ENCODE assay signal across 8 cellular contexts in the genomic region with DNA sequence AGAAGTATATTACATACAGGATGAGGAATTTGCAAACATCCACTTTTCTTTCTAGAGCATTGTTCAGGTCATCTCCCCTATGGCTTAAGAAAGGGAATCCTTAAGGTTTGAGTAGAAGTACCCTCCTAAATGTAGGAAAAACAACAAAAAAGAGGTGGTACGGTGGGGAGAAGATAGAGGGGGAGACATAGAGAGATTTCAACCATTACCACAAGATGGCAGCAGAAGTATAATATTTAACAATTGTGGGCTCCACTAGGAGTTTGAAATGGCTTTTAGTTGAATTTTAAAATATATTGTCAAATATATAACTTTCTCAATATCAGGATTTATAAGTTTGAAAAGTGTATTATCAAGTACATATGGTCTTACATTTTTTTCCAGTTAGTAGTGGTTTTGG.
DNase-seq lines count a peak whose midpoint lies in the region; ATAC-seq and TF ChIP-seq lines count a peak whose summit lies in the region.

No MANE protein-coding gene starts in this region.

- no peaks in the 10 kb centered on the region for H3K36me3 Mint-ChIP-seq in nephron progenitor cell (ENCODE audit: low read depth)

- no peak overlapping the region for H3K4me3 ChIP-seq in choroid plexus epithelial cell (ENCODE audit: low read depth, low read length)

- H3K27me3 Mint-ChIP-seq in nephron progenitor cell (ENCODE audit: low read depth, poor library complexity): no peaks in the 10 kb centered on the region

- H3K27ac Mint-ChIP-seq in nephron progenitor cell: no peak overlapping the region

- peaks cover 39% of the 10 kb centered on the region for H3K4me1 Mint-ChIP-seq in nephron progenitor cell

- ATAC-seq in HG03521 (IDR thresholded peaks at IDR 0.05; ENCODE audit: unreplicated experiment) (no peak), GM21619 (IDR thresholded peaks at IDR 0.05; ENCODE audit: unreplicated experiment) (no peak)

- no peaks in the 10 kb centered on the region for H3K9me3 Mint-ChIP-seq in nephron progenitor cell

- no peak overlapping the region for H3K4me3 Mint-ChIP-seq in nephron progenitor cell

- peak; percentile 66 for TF ChIP-seq CTCF in LNCAP (IDR thresholded peaks at IDR 0.05)
- TF ChIP-seq CTCF in choroid plexus epithelial cell (conservative IDR thresholded peaks at IDR 0.05; ENCODE audit: low read depth, low read length): peak; percentile 59
- peak; percentile 61 for TF ChIP-seq CTCF in nephron progenitor cell (IDR thresholded peaks at IDR 0.05)

- DNase-seq in SIG-M5 treated with dmso at 0.1 percent for 504 hours (lab: John Stamatoyannopoulos, UW; ENCODE audit: unreplicated experiment) (peak; percentile 5), SIG-M5 (lab: John Stamatoyannopoulos, UW) (no peak), choroid plexus epithelial cell (ENCODE audit: low read depth) (peak; percentile 59), nephron progenitor cell (no peak), activated gamma-delta T cell treated with Interleukin-2 at 50 U/mL for 16 hours (no peak)

Comparison
In these comparisons a context has a peak if more than half of its experiments do, and no peak if none do; other contexts are left out.
1. DNase-seq: peak in SIG-M5 treated with dmso at 0.1 percent for 504 hours (single experiment) and choroid plexus epithelial cell (single experiment); none in SIG-M5 (single experiment), nephron progenitor cell (single experiment) and activated gamma-delta T cell treated with Interleukin-2 at 50 U/mL for 16 hours (single experiment).
2. Peak in every context shown above with its lines, with median percentiles within 50 percentile points of each other: CTCF ChIP-seq.